ENCODE assay signal across 8 cellular contexts in genomic region chr6:53792973-53793317, GRCh38. TPM values are rescaled to one million over a fixed set of nuclear protein-coding genes. Genes with fewer than 3 reads are reported as not detected.
DNase-seq lines count a peak whose midpoint lies in the region; ATAC-seq, FAIRE-seq and TF ChIP-seq lines count a peak whose summit lies in the region.

No MANE protein-coding gene starts in this region.

- no peaks in the 10 kb centered on the region for H3F3A ChIP-seq in DOHH2 (ENCODE audit: control insufficient read depth, insufficient read depth)

- H3K27ac ChIP-seq in DOHH2 (ENCODE audit: low read depth, low read length) (no peak overlapping the region), Panc1 (ENCODE audit: low read length) (peak overlapping the region; percentile 64), osteoblast (ENCODE audit: low read depth, low read length) (no peak overlapping the region)

- H3K4me2 ChIP-seq in DOHH2 (ENCODE audit: low read length), result peak overlapping the region; percentile 89
- peak overlapping the region; percentile 95 for H3K4me2 ChIP-seq in osteoblast (ENCODE audit: insufficient read depth, low read length)

- no peak for FAIRE-seq in frontal cortex (lab: Jason Lieb, UNC)

- H3K4me1 ChIP-seq in DOHH2 (ENCODE audit: control insufficient read depth, low read length) (peaks cover 21% of the 10 kb centered on the region), Panc1 (ENCODE audit: control insufficient read depth, insufficient read depth, low read length) (peaks cover 19% of the 10 kb centered on the region), osteoblast (ENCODE audit: insufficient read depth, low read length) (peaks cover 26% of the 10 kb centered on the region)

- no peaks in the 10 kb centered on the region for H3K36me3 ChIP-seq in DOHH2 (ENCODE audit: control insufficient read depth, low read length)
- H3K36me3 ChIP-seq in Panc1 (ENCODE audit: control insufficient read depth, insufficient read depth, low read length), result no peaks in the 10 kb centered on the region; the same call in 1 of the 2 replicates
- no peaks in the 10 kb centered on the region for H3K36me3 ChIP-seq in osteoblast (ENCODE audit: insufficient read depth, low read length)

- H3K9me3 ChIP-seq in DOHH2 (ENCODE audit: control insufficient read depth, insufficient read depth, low read length), result 0 out of 2 replicates have a peak, but pooled peaks cover 5% of the 10 kb centered on the region
- H3K9me3 ChIP-seq in Panc1 (ENCODE audit: control insufficient read depth, insufficient read depth, low read depth, low read length), result peaks cover 24% of the 10 kb centered on the region
- no peaks in the 10 kb centered on the region for H3K9me3 ChIP-seq in osteoblast (ENCODE audit: low read depth, low read length)

- H4K20me1 ChIP-seq in DOHH2 (ENCODE audit: control insufficient read depth, insufficient read depth, low read depth, low read length) (no peaks in the 10 kb centered on the region), osteoblast (ENCODE audit: insufficient read depth, low read length) (peaks cover 10% of the 10 kb centered on the region)

- intact Hi-C loops in Panc1 (cut with micrococcal nuclease; ENCODE audit: unreplicated experiment), result loop anchor here (5.0 kb wide), 1 partner anchor 164 kb away; no protein-coding TSS in a partner anchor

- TF ChIP-seq CTCF in DOHH2 (IDR thresholded peaks at IDR 0.05; ENCODE audit: low read depth, low read length, poor library complexity, severe bottlenecking) (no peak), Panc1 (IDR thresholded peaks at IDR 0.05) (no peak), epithelial cell of proximal tubule (conservative IDR thresholded peaks at IDR 0.05; ENCODE audit: low read depth, low read length) (no peak), osteoblast (IDR thresholded peaks at IDR 0.05; ENCODE audit: extremely low read depth, low read depth, low read length) (no peak)

- ATAC-seq in Panc1 (no peak), HG03469 (IDR thresholded peaks at IDR 0.05; ENCODE audit: unreplicated experiment) (no peak)

- POLR2A ChIA-PET in Panc1 (lab: Charles Lee), result interaction anchor here (0.7 kb wide), 1 partner anchor 40 kb away, joined by 3 read pairs; no protein-coding TSS in a partner anchor

- DNase-seq in Panc1 (ENCODE audit: low read depth, low spot score) (no peak), epithelial cell of proximal tubule (ENCODE audit: low read depth) (no peak), osteoblast (ENCODE audit: insufficient read length, low spot score, missing footprints) (no peak), NCI-H510A (lab: John Stamatoyannopoulos, UW) (no peak), SKM-1 treated with dmso at 0.1 percent for 144 hours (lab: John Stamatoyannopoulos, UW; ENCODE audit: unreplicated experiment) (no peak), frontal cortex (ENCODE audit: low spot score in 2 of 2) (no peak)

- in situ Hi-C loops in Panc1 (cut with HindIII; ENCODE audit: low pct_unique_long_range_greater_than_20kb, low sequenced_read_pairs), result no loop called here

- H3K9me2 ChIP-seq in DOHH2 (replicated peaks; ENCODE audit: control insufficient read depth, low read length), result no peaks in the 10 kb centered on the region

- no TSS peak for BruUV-seq in Panc1 (replicated peaks; lab: Mats Ljungman, UMichigan)

- CTCF ChIA-PET in Panc1 (lab: Charles Lee), result interaction anchor here (1.7 to 2.3 kb wide), 2 partner anchors 64 to 163 kb away, joined by 7 to 26 read pairs; no protein-coding TSS in a partner anchor

- peak overlapping the region; percentile 94 for H2AFZ ChIP-seq in osteoblast (ENCODE audit: low read length)

- H3K27me3 ChIP-seq in DOHH2 (ENCODE audit: control insufficient read depth, low read length) (peaks cover 16% of the 10 kb centered on the region), Panc1 (ENCODE audit: control insufficient read depth, insufficient read depth, low read length) (no peaks in the 10 kb centered on the region), osteoblast (ENCODE audit: insufficient read depth, low read length) (peaks cover 23% of the 10 kb centered on the region)

- H3K4me3 ChIP-seq in DOHH2 (ENCODE audit: low read length), result peak overlapping the region; percentile 79
- H3K4me3 ChIP-seq in Panc1 (ENCODE audit: low read depth in 2 of 2, low read length in 2 of 2), result peak overlapping the region; percentile 72 to 88
- peak overlapping the region; percentile 67 for H3K4me3 ChIP-seq in epithelial cell of proximal tubule (ENCODE audit: low read depth, low read length)
- H3K4me3 ChIP-seq in osteoblast (ENCODE audit: insufficient read depth, low read length), result peak overlapping the region; percentile 83

- H3K79me2 ChIP-seq in DOHH2 (ENCODE audit: control insufficient read depth, low read length), result peaks cover 15% of the 10 kb centered on the region
- H3K79me2 ChIP-seq in osteoblast (ENCODE audit: insufficient read depth, low read length), result peaks cover 17% of the 10 kb centered on the region

RNA-seq across cellular contexts. Expression of gene LRRC1, which starts 1.9 kb away (rescaled TPM):
- total RNA-seq in Panc1 (2021; ENCODE audit: unreplicated experiment) (13.8 TPM), epithelial cell of proximal tubule (8.5 and 9.3 TPM in 2 replicates), osteoblast (7.2 and 8.0 TPM in 2 replicates), frontal cortex (10.6 TPM)
- polyA plus RNA-seq in Panc1 (2012; ENCODE audit: insufficient read length), result 8.0 TPM
